9 cellular contexts compared by ENCODE assay signal in genomic region chr16:15054357-15055140, GRCh38. TPM values are rescaled to one million over a fixed set of nuclear protein-coding genes. Genes with fewer than 3 reads are reported as not detected.
DNase-seq lines count a peak whose midpoint lies in the region; ATAC-seq, FAIRE-seq and TF ChIP-seq lines count a peak whose summit lies in the region.
"Had no signal": no experiment of that assay in that cellular context is flagged by ENCODE, and none has a peak within 500 bp of the region (broad histone marks: within the 10 kb centered on the region; RNA-seq: fewer than 3 reads in every experiment).

No MANE protein-coding gene starts in this region.

- H3K27ac ChIP-seq in SK-N-SH (ENCODE audit: low read depth in 2 of 2, low read length in 1 of 2): no peak overlapping the region
- H3K27ac ChIP-seq in kidney (ENCODE audit: low read depth in 2 of 2, low read length in 2 of 2): no peak overlapping the region
- H3K27ac ChIP-seq in subcutaneous abdominal adipose tissue (ENCODE audit: low read depth, low read length): peak overlapping the region; percentile 84

- peaks cover 12% of the 10 kb centered on the region for H3F3A ChIP-seq in SK-N-SH (replicated peaks; ENCODE audit: insufficient read depth)

- no peak for TF ChIP-seq CTCF in SK-N-SH (IDR thresholded peaks at IDR 0.05)
- TF ChIP-seq CTCF in kidney (IDR thresholded peaks at IDR 0.05; ENCODE audit: borderline replicate concordance, extremely low read depth, insufficient read depth): no peak

- no peaks in the 10 kb centered on the region for H3K27me3 ChIP-seq in SK-N-SH (ENCODE audit: insufficient read depth)
- no peaks in the 10 kb centered on the region for H3K27me3 ChIP-seq in subcutaneous abdominal adipose tissue (ENCODE audit: control insufficient read depth in 5 of 5, insufficient read depth in 4 of 5, low read length in 5 of 5)

- H3K9me3 ChIP-seq in SK-N-SH (no peaks in the 10 kb centered on the region), kidney (ENCODE audit: control insufficient read depth in 1 of 2, low read length in 2 of 2) (no peaks in the 10 kb centered on the region), subcutaneous abdominal adipose tissue (ENCODE audit: control insufficient read depth in 5 of 5, low read length in 5 of 5) (no peaks in the 10 kb centered on the region)

- intact Hi-C loops in kidney (cut with DNase I): no loop called here

- DNase-seq in SK-N-SH: no peak
- DNase-seq in activated naive CD4-positive, alpha-beta T cell treated with anti-CD3 and anti-CD28 coated beads, Interleukin-2, amount 50 U/mL, for 72 hours (ENCODE audit: low spot score in 2 of 2): no peak
- DNase-seq in kidney: no peak
- DNase-seq in G401 (ENCODE audit: low spot score): no peak
- DNase-seq in NCI-H526 treated with DMSO at 0.1 percent for 48 hours (lab: John Stamatoyannopoulos, UW): no peak
- DNase-seq in NCI-H524 treated with DMSO at 0.1 percent for 48 hours (lab: John Stamatoyannopoulos, UW): no peak
- DNase-seq: C1 segment of cervical spinal cord had no signal

- H3K36me3 Mint-ChIP-seq in activated naive CD4-positive, alpha-beta T cell treated with anti-CD3 and anti-CD28 coated beads, Interleukin-2, amount 50 U/mL, for 72 hours: peaks cover 4 to 14% of the 10 kb centered on the region in 2 donors

- TF ChIP-seq RAD21 in SK-N-SH (IDR thresholded peaks at IDR 0.05; ENCODE audit: low read length): no peak

- H3K9me2 ChIP-seq in SK-N-SH: no peaks in the 10 kb centered on the region

- peak overlapping the region; percentile 95 for H2AFZ ChIP-seq in SK-N-SH (ENCODE audit: low read depth)

- peaks cover 0 to 13% of the 10 kb centered on the region in 2 experiments; a peak in 1 of 4 replicates for H3K4me1 ChIP-seq in SK-N-SH (ENCODE audit: control insufficient read depth in 1 of 2, insufficient read depth in 2 of 2, low read depth in 1 of 2, low read length in 1 of 2)
- H3K4me1 ChIP-seq in kidney (ENCODE audit: control insufficient read depth in 1 of 2, insufficient read depth in 1 of 2, low read depth in 1 of 2, low read length in 2 of 2): peaks cover 0 to 3% of the 10 kb centered on the region in 2 donors
- H3K4me1 ChIP-seq in subcutaneous abdominal adipose tissue (ENCODE audit: control insufficient read depth in 5 of 5, insufficient read depth in 5 of 5, low read length in 5 of 5): peaks cover 3 to 31% (median 30%) of the 10 kb centered on the region in 5 donors

- peak overlapping the region; percentile 94 to 95 for H3K4me3 ChIP-seq in SK-N-SH (ENCODE audit: low read depth in 2 of 2, low read length in 1 of 2)
- peak overlapping the region; percentile 67 to 81 for H3K4me3 ChIP-seq in kidney (ENCODE audit: low read length in 2 of 2)
- H3K4me3 ChIP-seq in subcutaneous abdominal adipose tissue (ENCODE audit: low read depth in 1 of 5, low read length in 5 of 5): peak overlapping the region; percentile 79 to 93 (median 91)

- POLR2A ChIA-PET in SK-N-SH (lab: Yijun Ruan, JAX): no interaction called here

- ATAC-seq in SK-N-SH treated with all-trans-retinoic acid at 6 μM for 48 hours: no peak
- no peak for ATAC-seq in activated naive CD4-positive, alpha-beta T cell treated with anti-CD3 and anti-CD28 coated beads, Interleukin-2, amount 50 U/mL, for 72 hours

- 86% methylated on average over 19 of the region's 19 CpGs for whole genome bisulfite sequencing in SK-N-SH (ENCODE audit: low lambda C conversion rate)

- in situ Hi-C loops in G401 (cut with HindIII; ENCODE audit: low sequenced_read_pairs): no loop called here

- peak overlapping the region; percentile 94 for H3K4me2 ChIP-seq in SK-N-SH

- FAIRE-seq in kidney (lab: Jason Lieb, UNC): no peak

- H3K9me3 Mint-ChIP-seq in activated naive CD4-positive, alpha-beta T cell treated with anti-CD3 and anti-CD28 coated beads, Interleukin-2, amount 50 U/mL, for 72 hours: no peaks in the 10 kb centered on the region

- no peak for TF ChIP-seq EP300 in SK-N-SH (IDR thresholded peaks at IDR 0.05; ENCODE audit: borderline replicate concordance in 1 of 2, low read depth in 1 of 2, low read length in 1 of 2)

- H3K27ac Mint-ChIP-seq in activated naive CD4-positive, alpha-beta T cell treated with anti-CD3 and anti-CD28 coated beads, Interleukin-2, amount 50 U/mL, for 72 hours: peak overlapping the region; percentile 83 to 88

- H3K9ac ChIP-seq in SK-N-SH (peak overlapping the region; percentile 91; the same call in 1 of the 2 replicates), kidney (ENCODE audit: low read length in 2 of 2) (peak overlapping the region in 1 of 2 donors; percentile 92), subcutaneous abdominal adipose tissue (ENCODE audit: low read length in 5 of 5) (peak overlapping the region; percentile 38 to 93 (median 89))

- 0 out of 2 replicates have a peak, but pooled peaks cover 8% of the 10 kb centered on the region for H4K20me1 ChIP-seq in SK-N-SH (ENCODE audit: insufficient read depth)

- peaks cover 8% of the 10 kb centered on the region in 2 experiments for H3K36me3 ChIP-seq in SK-N-SH (replicated peaks in 1 of 2; ENCODE audit: control insufficient read depth in 1 of 2, insufficient read depth in 2 of 2, low read length in 1 of 2)
- H3K36me3 ChIP-seq in kidney (ENCODE audit: control insufficient read depth in 1 of 2, insufficient read depth in 2 of 2, low read length in 2 of 2): peaks cover 2 to 8% of the 10 kb centered on the region in 2 donors
- H3K36me3 ChIP-seq in subcutaneous abdominal adipose tissue (ENCODE audit: control insufficient read depth in 5 of 5, insufficient read depth in 5 of 5, low read length in 5 of 5): peaks cover 4 to 10% (median 8%) of the 10 kb centered on the region in 5 donors

- CTCF ChIA-PET in SK-N-SH (lab: Yijun Ruan, JAX): interaction anchor here (0.6 kb wide), 1 partner anchor 18 kb away, joined by 3 read pairs; no protein-coding TSS in a partner anchor

- peaks cover 58% of the 10 kb centered on the region for H3K79me2 ChIP-seq in SK-N-SH (ENCODE audit: insufficient read depth)

TF ChIP-seq in SK-N-SH, 30 proteins besides CTCF, POLR2A, EP300 and RAD21 (continues in another document):
- TF ChIP-seq PBX3 (IDR thresholded peaks at IDR 0.05) (no peak), FOXJ3 (CRISPR knock-in tag; IDR thresholded peaks at IDR 0.05) (no peak), FOSL2 (IDR thresholded peaks at IDR 0.05; ENCODE audit: borderline replicate concordance, low read depth) (no peak), NFIC (IDR thresholded peaks at IDR 0.05; ENCODE audit: borderline replicate concordance) (no peak), JUND (IDR thresholded peaks at IDR 0.05) (no peak)

TF ChIP-seq in SK-N-SH treated with all-trans-retinoic acid at 6 μM for 48 hours, 23 proteins besides CTCF, POLR2A, EP300 and RAD21 (continues in another document):
- TF ChIP-seq ZC3H10 (CRISPR knock-in tag; IDR thresholded peaks at IDR 0.05) (no peak), ISL1 (CRISPR knock-in tag; IDR thresholded peaks at IDR 0.05) (no peak), CSDC2 (CRISPR knock-in tag; IDR thresholded peaks at IDR 0.05) (no peak)
- TF ChIP-seq, protein P1, sequence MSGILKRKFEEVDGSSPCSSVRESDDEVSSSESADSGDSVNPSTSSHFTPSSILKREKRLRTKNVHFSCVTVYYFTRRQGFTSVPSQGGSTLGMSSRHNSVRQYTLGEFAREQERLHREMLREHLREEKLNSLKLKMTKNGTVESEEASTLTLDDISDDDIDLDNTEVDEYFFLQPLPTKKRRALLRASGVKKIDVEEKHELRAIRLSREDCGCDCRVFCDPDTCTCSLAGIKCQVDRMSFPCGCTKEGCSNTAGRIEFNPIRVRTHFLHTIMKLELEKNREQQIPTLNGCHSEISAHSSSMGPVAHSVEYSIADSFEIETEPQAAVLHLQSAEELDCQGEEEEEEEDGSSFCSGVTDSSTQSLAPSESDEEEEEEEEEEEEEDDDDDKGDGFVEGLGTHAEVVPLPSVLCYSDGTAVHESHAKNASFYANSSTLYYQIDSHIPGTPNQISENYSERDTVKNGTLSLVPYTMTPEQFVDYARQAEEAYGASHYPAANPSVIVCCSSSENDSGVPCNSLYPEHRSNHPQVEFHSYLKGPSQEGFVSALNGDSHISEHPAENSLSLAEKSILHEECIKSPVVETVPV (CRISPR knock-in tag; IDR thresholded peaks at IDR 0.05): no peak
- TF ChIP-seq, protein P2, sequence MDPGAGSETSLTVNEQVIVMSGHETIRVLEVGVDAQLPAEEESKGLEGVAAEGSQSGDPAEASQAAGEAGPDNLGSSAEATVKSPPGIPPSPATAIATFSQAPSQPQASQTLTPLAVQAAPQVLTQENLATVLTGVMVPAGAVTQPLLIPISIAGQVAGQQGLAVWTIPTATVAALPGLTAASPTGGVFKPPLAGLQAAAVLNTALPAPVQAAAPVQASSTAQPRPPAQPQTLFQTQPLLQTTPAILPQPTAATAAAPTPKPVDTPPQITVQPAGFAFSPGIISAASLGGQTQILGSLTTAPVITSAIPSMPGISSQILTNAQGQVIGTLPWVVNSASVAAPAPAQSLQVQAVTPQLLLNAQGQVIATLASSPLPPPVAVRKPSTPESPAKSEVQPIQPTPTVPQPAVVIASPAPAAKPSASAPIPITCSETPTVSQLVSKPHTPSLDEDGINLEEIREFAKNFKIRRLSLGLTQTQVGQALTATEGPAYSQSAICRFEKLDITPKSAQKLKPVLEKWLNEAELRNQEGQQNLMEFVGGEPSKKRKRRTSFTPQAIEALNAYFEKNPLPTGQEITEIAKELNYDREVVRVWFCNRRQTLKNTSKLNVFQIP (CRISPR knock-in tag; IDR thresholded peaks at IDR 0.05; ENCODE audit: borderline replicate concordance, low read depth): no peak

RNA-seq across cellular contexts. Expression of gene NTAN1, which starts 1.3 kb away (rescaled TPM):
- polyA plus RNA-seq in SK-N-SH (2012; rRNA removed) (55.3 and 62.2 TPM in 2 replicates), kidney (ENCODE audit: insufficient read depth, low read depth, low replicate concordance) (55.2 TPM)
- polyA plus RNA-seq in SK-N-SH (2012; cell fraction: cytosol; rRNA removed): 66.7 and 75.4 TPM in 2 replicates
- 35.0 and 45.6 TPM in 2 replicates for polyA plus RNA-seq in SK-N-SH (2012; cell fraction: nucleus; rRNA removed)
- total RNA-seq in activated naive CD4-positive, alpha-beta T cell treated with anti-CD3 and anti-CD28 coated beads, Interleukin-2, amount 50 U/mL, for 72 hours: 10 to 100 TPM; 37.4 to 59.2 TPM
- 27.7 TPM for total RNA-seq in kidney
- total RNA-seq in G401 (2014; rRNA removed; shearing (Covaris generic)): 59.1 and 69.6 TPM in 2 replicates

RNA-seq across cellular contexts. Expression of gene RRN3, which starts 39.5 kb away (rescaled TPM):
- polyA plus RNA-seq in SK-N-SH (2012; rRNA removed) (21.3 and 32.8 TPM in 2 replicates), kidney (ENCODE audit: insufficient read depth, low read depth, low replicate concordance) (12.3 TPM)
- 33.8 and 34.0 TPM in 2 replicates for polyA plus RNA-seq in SK-N-SH (2012; cell fraction: cytosol; rRNA removed)
- 14.2 and 34.2 TPM in 2 replicates for polyA plus RNA-seq in SK-N-SH (2012; cell fraction: nucleus; rRNA removed)
- total RNA-seq in activated naive CD4-positive, alpha-beta T cell treated with anti-CD3 and anti-CD28 coated beads, Interleukin-2, amount 50 U/mL, for 72 hours: 10 to 100 TPM; 35.4 to 38.1 TPM
- total RNA-seq in kidney: 24.7 TPM
- total RNA-seq in G401 (2014; rRNA removed; shearing (Covaris generic)): 23.8 and 25.5 TPM in 2 replicates
